ENCODE assay signal across 12 cellular contexts in genomic region chr7:116687801-116688201, GRCh38. TPM values are rescaled to one million over a fixed set of nuclear protein-coding genes. Genes with fewer than 3 reads are reported as not detected.
DNase-seq lines count a peak whose midpoint lies in the region; ATAC-seq and TF ChIP-seq lines count a peak whose summit lies in the region.
"Had no signal": no experiment of that assay in that cellular context is flagged by ENCODE, and none has a peak within 500 bp of the region (broad histone marks: within the 10 kb centered on the region; RNA-seq: fewer than 3 reads in every experiment).

No MANE protein-coding gene starts in this region.

- TF ChIP-seq CTCF in epithelial cell of esophagus (IDR thresholded peaks at IDR 0.05; ENCODE audit: insufficient read depth, low read depth, low read length, missing control alignments) = no peak

- no peaks in the 10 kb centered on the region for H3K9me3 Mint-ChIP-seq in T-cell

- no peaks in the 10 kb centered on the region for H3K4me1 Mint-ChIP-seq in T-cell

- H3K4me3 ChIP-seq in epithelial cell of esophagus (ENCODE audit: low read length) = no peak overlapping the region

- ATAC-seq in left lobe of liver = no peak
- ATAC-seq in HG03565 (IDR thresholded peaks at IDR 0.05; ENCODE audit: unreplicated experiment) = no peak
- no peak for ATAC-seq in T-cell (replicated peaks in 1 of 4)

- CTCF ChIA-PET in T-cell (lab: Charles Lee) = no interaction called here

- POLR2A ChIA-PET in T-cell (lab: Charles Lee) = no interaction called here

- no peaks in the 10 kb centered on the region for H3K36me3 Mint-ChIP-seq in T-cell
- H3K36me3 Mint-ChIP-seq: CD14-positive monocyte had no signal

- H3K4me3 Mint-ChIP-seq in T-cell = no peak overlapping the region
- H3K4me3 Mint-ChIP-seq: CD14-positive monocyte had no signal

- in situ Hi-C loops in Caki2 (cut with HindIII; ENCODE audit: low pct_unique_long_range_greater_than_20kb, low sequenced_read_pairs) = no loop called here

- H3K27me3 Mint-ChIP-seq in T-cell = peaks cover 19 to 23% of the 10 kb centered on the region in 2 donors

- DNase-seq in Caki2 (ENCODE audit: low read depth) (peak; percentile 72), NCI-H69 (lab: John Stamatoyannopoulos, UW) (peak; percentile 20), epithelial cell of esophagus (ENCODE audit: low read depth) (peak; percentile 88), non-pigmented ciliary epithelial cell (ENCODE audit: low read depth) (peak; percentile 59), left lobe of liver (ENCODE audit: low spot score) (no peak), T-cell (no peak)
- DNase-seq in activated CD4-positive, alpha-beta T cell treated with anti-CD3 and anti-CD28 coated beads, Interleukin-2, amount 50 U/mL, for 48 hours = no peak
- DNase-seq: activated CD8-positive, alpha-beta memory T cell treated with anti-CD3 and anti-CD28 coated beads, Interleukin-2, amount 50 U/mL, for 4 hours; NCI-H345; stimulated activated naive CD4-positive, alpha-beta T cell treated with Interleukin-2 at 50 U/mL for 16 hours had no signal

- no peak overlapping the region for H3K27ac Mint-ChIP-seq in T-cell

RNA-seq across cellular contexts. Expression of gene MET, which starts 15.8 kb away (rescaled TPM):
- 254 and 324 TPM in 2 replicates for total RNA-seq in Caki2 (2014; rRNA removed; shearing (Covaris generic); ENCODE audit: low replicate concordance)
- total RNA-seq in left lobe of liver = 32.2 TPM
- total RNA-seq in T-cell = under 1 TPM in 3 of 5 donors, not detected in 2; 0.44 to 0.59 (median 0.53) TPM

Comparison
In these comparisons a context has a peak if more than half of its experiments do, and no peak if none do; other contexts are left out.
1. DNase-seq: peak in Caki2 (single experiment), NCI-H69 (single experiment), epithelial cell of esophagus (single experiment) and non-pigmented ciliary epithelial cell (single experiment); none in left lobe of liver (single experiment), activated CD4-positive, alpha-beta T cell treated with anti-CD3 and anti-CD28 coated beads, Interleukin-2, amount 50 U/mL, for 48 hours (0 of 2) and T-cell (0 of 34).
2. RNA of gene MET, which starts 15.8 kb away (total RNA-seq): 254 to 324 TPM in Caki2 and 32.2 TPM in left lobe of liver (single experiment); 0.44 to 0.59 TPM in T-cell; every median in the first group is over 10 times any median in the second.